8 cellular contexts compared by ENCODE assay signal in the genomic region with DNA sequence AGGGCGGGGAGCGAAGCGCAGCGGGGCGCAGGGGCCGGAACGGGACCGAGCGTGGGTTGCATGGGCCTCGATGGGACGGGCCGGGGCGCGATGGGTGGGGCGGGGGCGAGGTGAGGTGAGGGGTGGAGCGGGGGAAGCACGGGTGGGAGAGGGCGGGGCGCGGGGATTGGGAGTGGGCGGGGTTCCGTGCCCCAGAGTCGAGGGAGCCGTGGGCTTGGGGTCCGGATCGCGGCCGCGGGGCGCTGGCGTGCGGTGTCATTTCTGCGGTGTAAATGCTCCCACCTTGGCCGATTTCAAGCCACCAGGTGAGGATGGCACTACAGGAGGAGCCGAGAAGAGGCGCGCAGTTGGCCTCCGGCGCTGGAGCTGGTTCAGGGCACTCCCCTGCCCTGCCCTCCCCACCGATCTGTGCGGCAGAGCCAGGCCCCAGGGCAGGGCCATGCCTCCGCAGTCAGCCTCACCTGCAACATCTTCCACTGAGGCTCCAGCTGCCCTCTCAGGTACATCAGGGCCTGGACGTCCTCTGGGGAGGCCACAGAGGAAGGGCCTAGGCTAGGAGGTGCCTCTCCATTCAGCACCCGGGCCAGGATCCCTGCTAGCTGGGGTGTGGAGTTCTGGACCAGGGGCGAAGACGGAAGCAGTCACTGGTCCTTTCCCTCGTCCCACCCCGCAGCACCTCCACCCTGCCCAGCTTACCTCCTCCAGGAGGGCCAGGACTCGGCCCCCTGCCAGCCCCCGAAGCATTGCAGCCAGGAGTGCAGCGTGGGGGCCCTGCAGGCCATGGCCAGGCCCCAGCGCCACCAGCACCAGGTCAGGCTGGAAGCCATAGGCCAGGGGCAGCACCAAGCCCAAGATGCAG. TPM values are rescaled to one million over a fixed set of nuclear protein-coding genes. Genes with fewer than 3 reads are reported as not detected.
DNase-seq lines count a peak whose midpoint lies in the region; ATAC-seq and TF ChIP-seq lines count a peak whose summit lies in the region.

No MANE protein-coding gene starts in this region.

- 41% methylated on average over 18 of the region's 53 CpGs for WGBS in smooth muscle cell (ENCODE audit: low lambda C conversion rate)

- H3K79me2 ChIP-seq in smooth muscle cell (ENCODE audit: low read depth): peaks cover 43% of the 10 kb centered on the region

- no peak for DNase-seq in activated CD4-positive, alpha-beta T cell treated with anti-CD3 and anti-CD28 coated beads, Interleukin-2, amount 10 ng/mL, durations not matched to agents 7 days and 5 days
- no peak for DNase-seq in activated CD4-positive, alpha-beta T cell treated with anti-CD3 and anti-CD28 coated beads, Interleukin-2, amount 50 U/mL, for 1 hour
- DNase-seq in left ventricle myocardium inferior: no peak
- DNase-seq in smooth muscle cell (lab: John Stamatoyannopoulos, UW; ENCODE audit: unreplicated experiment): no peak
- no peak for DNase-seq in stimulated activated CD4-positive, alpha-beta T cell treated with anti-CD3 and anti-CD28 coated beads, Interleukin-2, amount 100 ng/mL, for 48 hours
- no peak for DNase-seq in cerebellar nuclear complex (lab: John Stamatoyannopoulos, UW)

- CTCF ChIA-PET in activated CD4-positive, alpha-beta T cell treated with anti-CD3 and anti-CD28 coated beads, Interleukin-2, amount 10 ng/mL, durations not matched to agents 7 days and 5 days (lab: Charles Lee): interaction anchor here (2.0 kb wide), 1 partner anchor 31 kb away, joined by 6 read pairs; no protein-coding TSS in a partner anchor

- H3K27me3 ChIP-seq in left ventricle myocardium inferior (ENCODE audit: low read depth) (no peaks in the 10 kb centered on the region), smooth muscle cell (ENCODE audit: low read depth) (no peaks in the 10 kb centered on the region)

- ATAC-seq in activated T-helper 17 cell treated with anti-CD3 and anti-CD28 coated beads, Interleukin-2, amount 50 U/mL, for 72 hours (replicated peaks): no peak
- ATAC-seq in GM21381 (IDR thresholded peaks at IDR 0.05; ENCODE audit: unreplicated experiment): no peak

- intact Hi-C loops in left ventricle myocardium inferior (cut with micrococcal nuclease): no loop called here

- peaks cover 40% of the 10 kb centered on the region for H4K20me1 ChIP-seq in smooth muscle cell (ENCODE audit: low read depth)

- H3K9me3 ChIP-seq in left ventricle myocardium inferior (replicated peaks): no peaks in the 10 kb centered on the region
- no peaks in the 10 kb centered on the region for H3K9me3 ChIP-seq in smooth muscle cell (replicated peaks; ENCODE audit: low read depth)

- H3K4me3 Mint-ChIP-seq in activated CD4-positive, alpha-beta T cell treated with anti-CD3 and anti-CD28 coated beads, Interleukin-2, amount 10 ng/mL, durations not matched to agents 7 days and 5 days: peak overlapping the region; percentile 100
- peak overlapping the region; percentile 87 for H3K4me3 Mint-ChIP-seq in activated T-helper 17 cell treated with anti-CD3 and anti-CD28 coated beads, Interleukin-2, amount 50 U/mL, for 72 hours

- H3K27me3 Mint-ChIP-seq in activated CD4-positive, alpha-beta T cell treated with anti-CD3 and anti-CD28 coated beads, Interleukin-2, amount 10 ng/mL, durations not matched to agents 7 days and 5 days: no peaks in the 10 kb centered on the region
- no peaks in the 10 kb centered on the region for H3K27me3 Mint-ChIP-seq in activated T-helper 17 cell treated with anti-CD3 and anti-CD28 coated beads, Interleukin-2, amount 50 U/mL, for 72 hours

- peaks cover 13% of the 10 kb centered on the region for H3K36me3 Mint-ChIP-seq in activated CD4-positive, alpha-beta T cell treated with anti-CD3 and anti-CD28 coated beads, Interleukin-2, amount 10 ng/mL, durations not matched to agents 7 days and 5 days (ENCODE audit: low read depth)
- peaks cover 62% of the 10 kb centered on the region for H3K36me3 Mint-ChIP-seq in activated T-helper 17 cell treated with anti-CD3 and anti-CD28 coated beads, Interleukin-2, amount 50 U/mL, for 72 hours (ENCODE audit: low read depth)

- peaks cover 40% of the 10 kb centered on the region for H3K4me1 Mint-ChIP-seq in activated CD4-positive, alpha-beta T cell treated with anti-CD3 and anti-CD28 coated beads, Interleukin-2, amount 10 ng/mL, durations not matched to agents 7 days and 5 days
- peaks cover 23% of the 10 kb centered on the region for H3K4me1 Mint-ChIP-seq in activated T-helper 17 cell treated with anti-CD3 and anti-CD28 coated beads, Interleukin-2, amount 50 U/mL, for 72 hours

- H3K4me2 ChIP-seq in smooth muscle cell: peak overlapping the region; percentile 92

- TF ChIP-seq CTCF in left ventricle myocardium inferior (IDR thresholded peaks at IDR 0.05; ENCODE audit: borderline replicate concordance): no peak
- TF ChIP-seq CTCF in smooth muscle cell (IDR thresholded peaks at IDR 0.05; ENCODE audit: borderline replicate concordance, insufficient read depth, poor library complexity, severe bottlenecking): no peak

- POLR2A ChIA-PET in activated CD4-positive, alpha-beta T cell treated with anti-CD3 and anti-CD28 coated beads, Interleukin-2, amount 10 ng/mL, durations not matched to agents 7 days and 5 days (lab: Charles Lee): interaction anchor here (0.5 kb wide), 1 partner anchor 393 kb away, joined by 3 read pairs; no protein-coding TSS in a partner anchor

- H3K27ac ChIP-seq in left ventricle myocardium inferior (replicated peaks): peak overlapping the region; percentile 95
- peak overlapping the region; percentile 95 for H3K27ac ChIP-seq in smooth muscle cell (ENCODE audit: low read depth)

- H3F3A ChIP-seq in smooth muscle cell (ENCODE audit: low read depth): peaks cover 5% of the 10 kb centered on the region

- peak overlapping the region; percentile 96 for H3K9ac ChIP-seq in smooth muscle cell (ENCODE audit: low read depth)

- no peak overlapping the region for H2AFZ ChIP-seq in smooth muscle cell (ENCODE audit: low read depth)

- H3K27ac Mint-ChIP-seq in activated CD4-positive, alpha-beta T cell treated with anti-CD3 and anti-CD28 coated beads, Interleukin-2, amount 10 ng/mL, durations not matched to agents 7 days and 5 days: peak overlapping the region; percentile 100
- peak overlapping the region; percentile 96 for H3K27ac Mint-ChIP-seq in activated T-helper 17 cell treated with anti-CD3 and anti-CD28 coated beads, Interleukin-2, amount 50 U/mL, for 72 hours

- no peaks in the 10 kb centered on the region for H3K9me3 Mint-ChIP-seq in activated CD4-positive, alpha-beta T cell treated with anti-CD3 and anti-CD28 coated beads, Interleukin-2, amount 10 ng/mL, durations not matched to agents 7 days and 5 days
- no peaks in the 10 kb centered on the region for H3K9me3 Mint-ChIP-seq in activated T-helper 17 cell treated with anti-CD3 and anti-CD28 coated beads, Interleukin-2, amount 50 U/mL, for 72 hours

- peak overlapping the region; percentile 96 for H3K4me3 ChIP-seq in left ventricle myocardium inferior
- H3K4me3 ChIP-seq in smooth muscle cell: peak overlapping the region; percentile 90

- H3K4me1 ChIP-seq in left ventricle myocardium inferior: peaks cover 78% of the 10 kb centered on the region
- H3K4me1 ChIP-seq in smooth muscle cell (ENCODE audit: low read depth): peaks cover 18% of the 10 kb centered on the region

- H3K36me3 ChIP-seq in left ventricle myocardium inferior (peaks cover 18% of the 10 kb centered on the region), smooth muscle cell (ENCODE audit: low read depth) (no peaks in the 10 kb centered on the region)

RNA-seq across cellular contexts. Expression of a gene that starts 0.6 kb away (rescaled TPM):
- total RNA-seq in activated CD4-positive, alpha-beta T cell treated with anti-CD3 and anti-CD28 coated beads, Interleukin-2, amount 10 ng/mL, durations not matched to agents 7 days and 5 days: 10 to 100 TPM; 62.9 to 71.4 TPM
- total RNA-seq in activated T-helper 17 cell treated with anti-CD3 and anti-CD28 coated beads, Interleukin-2, amount 50 U/mL, for 72 hours: 10 to 100 TPM; 44.5 to 51.1 TPM
- total RNA-seq in left ventricle myocardium inferior: 18.3 TPM
- 10.0 and 10.6 TPM in 2 replicates for total RNA-seq in smooth muscle cell
- 22.7 and 26.0 TPM in 2 replicates for polyA plus RNA-seq in smooth muscle cell

RNA-seq across cellular contexts. Expression of a gene that starts 5.6 kb away (rescaled TPM):
- 10 to 100 TPM; 68.3 to 93.6 TPM for total RNA-seq in activated CD4-positive, alpha-beta T cell treated with anti-CD3 and anti-CD28 coated beads, Interleukin-2, amount 10 ng/mL, durations not matched to agents 7 days and 5 days
- 10 to 100 TPM; 66.4 to 67.5 TPM for total RNA-seq in activated T-helper 17 cell treated with anti-CD3 and anti-CD28 coated beads, Interleukin-2, amount 50 U/mL, for 72 hours
- total RNA-seq in left ventricle myocardium inferior: 13.6 TPM
- total RNA-seq in smooth muscle cell: 5.1 and 9.5 TPM in 2 replicates
- 12.8 and 15.7 TPM in 2 replicates for polyA plus RNA-seq in smooth muscle cell

RNA-seq across cellular contexts. Expression of a gene that starts 16.0 kb away (rescaled TPM):
- 1 to 10 TPM; 2.9 TPM for total RNA-seq in activated CD4-positive, alpha-beta T cell treated with anti-CD3 and anti-CD28 coated beads, Interleukin-2, amount 10 ng/mL, durations not matched to agents 7 days and 5 days
- 10 to 100 TPM in 1 of 2 donors, 1 to 10 TPM in 1; 5.0 to 14.8 TPM for total RNA-seq in activated T-helper 17 cell treated with anti-CD3 and anti-CD28 coated beads, Interleukin-2, amount 50 U/mL, for 72 hours
- total RNA-seq in left ventricle myocardium inferior: 17.2 TPM
- total RNA-seq in smooth muscle cell: 9.5 and 14.9 TPM in 2 replicates
- polyA plus RNA-seq in smooth muscle cell: 26.2 and 27.8 TPM in 2 replicates

RNA-seq across cellular contexts. Expression of a gene that starts 24.7 kb away (rescaled TPM):
- 10 to 100 TPM; 10.7 to 12.6 TPM for total RNA-seq in activated CD4-positive, alpha-beta T cell treated with anti-CD3 and anti-CD28 coated beads, Interleukin-2, amount 10 ng/mL, durations not matched to agents 7 days and 5 days
- 10 to 100 TPM; 20.9 to 21.7 TPM for total RNA-seq in activated T-helper 17 cell treated with anti-CD3 and anti-CD28 coated beads, Interleukin-2, amount 50 U/mL, for 72 hours
- total RNA-seq in left ventricle myocardium inferior: 7.8 TPM
- 2.8 and 4.2 TPM in 2 replicates for total RNA-seq in smooth muscle cell
- polyA plus RNA-seq in smooth muscle cell: 0.65 and 1.4 TPM in 2 replicates

RNA-seq across cellular contexts. Expression of a gene that starts 44.6 kb away (rescaled TPM):
- total RNA-seq in activated CD4-positive, alpha-beta T cell treated with anti-CD3 and anti-CD28 coated beads, Interleukin-2, amount 10 ng/mL, durations not matched to agents 7 days and 5 days: 10 to 100 TPM; 17.4 to 25.5 TPM
- 10 to 100 TPM; 16.5 to 26.7 TPM for total RNA-seq in activated T-helper 17 cell treated with anti-CD3 and anti-CD28 coated beads, Interleukin-2, amount 50 U/mL, for 72 hours
- total RNA-seq in left ventricle myocardium inferior (15.0 TPM), smooth muscle cell (9.0 and 16.3 TPM in 2 replicates)
- polyA plus RNA-seq in smooth muscle cell: 21.3 and 28.4 TPM in 2 replicates
